In the genomic region with DNA sequence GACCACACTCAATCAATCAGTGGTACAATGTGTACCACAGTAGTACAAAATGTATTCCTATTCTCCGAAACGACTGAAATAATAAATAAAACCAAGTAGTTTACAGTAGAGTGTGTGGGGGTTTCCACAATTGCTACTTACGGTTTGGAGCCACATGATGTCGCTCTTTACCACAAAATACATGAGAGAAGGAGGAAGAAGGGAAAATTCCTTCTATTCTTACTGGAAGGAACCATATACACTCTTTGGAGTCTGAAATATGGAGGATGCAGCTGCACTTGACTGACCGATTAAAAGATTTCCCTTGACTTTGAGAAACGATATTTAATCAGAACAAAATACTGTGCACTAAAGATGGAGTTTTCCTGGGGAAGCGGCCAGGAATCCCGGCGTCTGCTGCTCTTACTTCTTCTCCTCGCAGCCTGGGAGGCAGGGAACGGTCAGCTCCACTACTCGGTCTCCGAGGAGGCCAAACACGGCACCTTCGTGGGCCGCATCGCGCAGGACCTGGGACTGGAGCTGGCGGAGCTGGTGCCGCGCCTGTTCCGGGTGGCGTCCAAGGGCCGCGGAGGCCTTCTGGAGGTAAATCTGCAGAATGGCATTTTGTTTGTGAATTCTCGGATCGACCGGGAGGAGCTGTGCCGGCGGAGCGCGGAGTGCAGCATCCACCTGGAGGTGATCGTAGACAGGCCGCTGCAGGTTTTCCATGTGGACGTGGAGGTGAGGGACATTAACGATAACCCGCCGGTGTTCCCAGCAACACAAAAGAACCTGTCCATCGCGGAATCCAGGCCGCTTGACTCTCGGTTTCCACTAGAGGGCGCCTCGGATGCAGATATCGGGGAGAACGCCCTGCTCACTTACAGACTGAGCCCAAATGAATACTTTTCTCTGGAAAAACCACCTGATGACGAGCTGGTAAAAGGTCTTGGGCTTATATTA, we compare ENCODE assay signal across 8 cellular contexts. TPM values are rescaled to one million over a fixed set of nuclear protein-coding genes. Genes with fewer than 3 reads are reported as not detected.
DNase-seq lines count a peak whose midpoint lies in the region; ATAC-seq and TF ChIP-seq lines count a peak whose summit lies in the region.

TSS of gene PCDHA4 (plus strand) at position 235 of the 942 bp plus-strand sequence.

- TF ChIP-seq CTCF in GM10248 (IDR thresholded peaks at IDR 0.05; ENCODE audit: control extremely low read depth, extremely low read depth, low read depth, missing control alignments): peak; percentile 13
- no peak for TF ChIP-seq CTCF in natural killer cell (IDR thresholded peaks at IDR 0.05)

- intact Hi-C loops in natural killer cell (cut with micrococcal nuclease): no loop called here

- H3K4me1 ChIP-seq in neuron (ENCODE audit: insufficient read depth, low read length): peaks cover 2% of the 10 kb centered on the region

- H3K36me3 Mint-ChIP-seq in natural killer cell: peaks cover 5% of the 10 kb centered on the region
- H3K36me3 Mint-ChIP-seq in naive thymus-derived CD8-positive, alpha-beta T cell: peaks cover 5 to 53% (median 15%) of the 10 kb centered on the region in 3 donors

- H3K27me3 ChIP-seq in neuron (ENCODE audit: insufficient read depth, low read length): no peaks in the 10 kb centered on the region

- no peak within 1 kb of the TSS for H3K4me3 Mint-ChIP-seq in natural killer cell
- H3K4me3 Mint-ChIP-seq in naive thymus-derived CD8-positive, alpha-beta T cell: peak within 1 kb of the TSS in 1 of 10 donors; percentile 12

- peaks cover 4 to 6% of the 10 kb centered on the region in 2 donors for H3K9me3 Mint-ChIP-seq in natural killer cell
- peaks cover 17 to 83% (median 44%) of the 10 kb centered on the region in 9 donors for H3K9me3 Mint-ChIP-seq in naive thymus-derived CD8-positive, alpha-beta T cell

- H3K9me3 ChIP-seq in neuron (ENCODE audit: low read length): peaks cover 30% of the 10 kb centered on the region

- peaks cover 15% of the 10 kb centered on the region for H3K36me3 ChIP-seq in neuron (ENCODE audit: insufficient read depth, low read length)

- CTCF ChIA-PET in GM10248 (lab: Yijun Ruan, JAX): interaction anchor here (1.0 to 1.3 kb wide), 3 partner anchors 9 to 21 kb away, joined by 3 to 4 read pairs (median 3); partner anchors contain the start of gene PCDHA1

- no peak within 1 kb of the TSS for H3K27ac Mint-ChIP-seq in natural killer cell
- H3K27ac Mint-ChIP-seq in naive thymus-derived CD8-positive, alpha-beta T cell: peak within 1 kb of the TSS in 1 of 10 donors; percentile 34

- peak within 1 kb of the TSS; percentile 88 for H2AFZ ChIP-seq in neuron (ENCODE audit: low read depth, low read length)

- no peaks in the 10 kb centered on the region for H3K4me1 Mint-ChIP-seq in natural killer cell
- no peaks in the 10 kb centered on the region for H3K4me1 Mint-ChIP-seq in naive thymus-derived CD8-positive, alpha-beta T cell

- H3K4me3 ChIP-seq in neuron (ENCODE audit: low read length): peak within 1 kb of the TSS; percentile 90

- POLR2A ChIA-PET in GM10248 (lab: Yijun Ruan, JAX): no interaction called here
- POLR2A ChIA-PET in naive thymus-derived CD8-positive, alpha-beta T cell (lab: Charles Lee): no interaction called here

- peaks cover 6 to 7% of the 10 kb centered on the region in 2 donors for H3K27me3 Mint-ChIP-seq in natural killer cell (ENCODE audit: low read depth in 2 of 2)
- peaks cover 19 to 46% (median 33%) of the 10 kb centered on the region in 5 donors for H3K27me3 Mint-ChIP-seq in naive thymus-derived CD8-positive, alpha-beta T cell

- no peak for TF ChIP-seq POLR2A in erythroblast (IDR thresholded peaks at IDR 0.05; ENCODE audit: low read length)
- TF ChIP-seq POLR2A in GM18505 (IDR thresholded peaks at IDR 0.05; ENCODE audit: borderline replicate concordance, extremely low read depth, insufficient read depth, insufficient read length): no peak

- no peak for DNase-seq in GM10248 (ENCODE audit: extremely low spot score)
- peak; percentile 74 for DNase-seq in NCI-H526 treated with DMSO at 0.1 percent for 48 hours (lab: John Stamatoyannopoulos, UW)
- DNase-seq in erythroblast (lab: John Stamatoyannopoulos, UW): peak; percentile 17 to 46
- no peak for DNase-seq in natural killer cell
- no peak for DNase-seq in naive thymus-derived CD8-positive, alpha-beta T cell

- ATAC-seq in GM18505 (IDR thresholded peaks at IDR 0.05; ENCODE audit: unreplicated experiment) (no peak), GM21717 (IDR thresholded peaks at IDR 0.05; ENCODE audit: unreplicated experiment) (no peak), natural killer cell (no peak)
- no peak for ATAC-seq in naive thymus-derived CD8-positive, alpha-beta T cell

RNA-seq across cellular contexts. Expression of gene PCDHA4, which starts in this region (rescaled TPM):
- not detected for total RNA-seq in natural killer cell
- total RNA-seq in naive thymus-derived CD8-positive, alpha-beta T cell: not detected
- polyA plus RNA-seq in naive thymus-derived CD8-positive, alpha-beta T cell: not detected

Comparison
In these comparisons a context has a peak if more than half of its experiments do, and no peak if none do; other contexts are left out.
1. DNase-seq: peak in NCI-H526 treated with DMSO at 0.1 percent for 48 hours (single experiment) and erythroblast (2 of 2); none in GM10248 (single experiment), natural killer cell (single experiment) and naive thymus-derived CD8-positive, alpha-beta T cell (0 of 10).